ENCODE assay signal across 1 cellular context in the genomic region with DNA sequence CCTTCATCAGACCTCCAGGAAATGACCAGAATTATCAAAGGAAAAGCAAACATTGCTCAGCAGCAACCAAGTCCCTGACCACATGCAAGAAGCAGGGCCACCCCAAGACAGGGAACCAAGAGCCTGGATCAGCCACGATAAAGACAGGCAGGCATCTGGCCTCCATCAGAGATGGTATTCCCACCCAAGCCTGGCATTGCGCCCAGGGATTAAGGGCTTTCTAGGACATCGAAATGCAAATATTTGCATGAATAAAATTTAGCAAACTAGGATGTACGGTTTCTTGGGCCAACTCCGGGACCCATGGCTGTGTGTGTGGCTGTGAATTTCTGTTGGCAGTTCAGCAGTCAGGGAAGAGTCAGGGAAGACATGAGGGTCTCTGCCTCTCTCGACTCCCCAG.
A peak's percentile ranks its signal among the peaks of the same experiment; 100 is the strongest.
TF ChIP-seq lines count a peak whose summit lies in the region.

No MANE protein-coding gene starts in this region.

TF ChIP-seq in HepG2, 621 proteins besides CTCF, POLR2A, EP300 and RAD21:
- no peak for TF ChIP-seq IRX3 (CRISPR knock-in tag; IDR thresholded peaks at IDR 0.05; ENCODE audit: borderline replicate concordance, low read depth)
- TF ChIP-seq, protein P1, sequence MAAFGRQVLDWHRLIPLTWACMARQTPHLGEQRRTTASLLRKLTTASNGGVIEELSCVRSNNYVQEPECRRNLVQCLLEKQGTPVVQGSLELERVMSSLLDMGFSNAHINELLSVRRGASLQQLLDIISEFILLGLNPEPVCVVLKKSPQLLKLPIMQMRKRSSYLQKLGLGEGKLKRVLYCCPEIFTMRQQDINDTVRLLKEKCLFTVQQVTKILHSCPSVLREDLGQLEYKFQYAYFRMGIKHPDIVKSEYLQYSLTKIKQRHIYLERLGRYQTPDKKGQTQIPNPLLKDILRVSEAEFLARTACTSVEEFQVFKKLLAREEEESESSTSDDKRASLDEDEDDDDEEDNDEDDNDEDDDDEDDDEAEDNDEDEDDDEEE (CRISPR knock-in tag; IDR thresholded peaks at IDR 0.05), result no peak
- TF ChIP-seq ZNF737 (CRISPR knock-in tag; IDR thresholded peaks at IDR 0.05; ENCODE audit: borderline replicate concordance), result 0 out of 2 replicates have a peak, but pooled peaks have one; percentile 20
- TF ChIP-seq ZNF232 (CRISPR knock-in tag; IDR thresholded peaks at IDR 0.05; ENCODE audit: borderline replicate concordance), result no peak
- 0 out of 2 replicates have a peak, but pooled peaks have one; percentile 8 for TF ChIP-seq BCL6 (CRISPR knock-in tag; IDR thresholded peaks at IDR 0.05)
- TF ChIP-seq YEATS2 (CRISPR knock-in tag; IDR thresholded peaks at IDR 0.05; ENCODE audit: borderline replicate concordance), result no peak
- TF ChIP-seq CBX1 (IDR thresholded peaks at IDR 0.05; ENCODE audit: low read depth), result no peak
- no peak for TF ChIP-seq SP1 (IDR thresholded peaks at IDR 0.05)
- no peak for TF ChIP-seq SP1 (CRISPR knock-in tag; IDR thresholded peaks at IDR 0.05)
- no peak for TF ChIP-seq SOX13 (IDR thresholded peaks at IDR 0.05)
- no peak for TF ChIP-seq SOX13 (CRISPR knock-in tag; conservative IDR thresholded peaks at IDR 0.05 in 1 of 2, IDR thresholded peaks at IDR 0.05 in 1 of 2)
- TF ChIP-seq, protein P2, sequence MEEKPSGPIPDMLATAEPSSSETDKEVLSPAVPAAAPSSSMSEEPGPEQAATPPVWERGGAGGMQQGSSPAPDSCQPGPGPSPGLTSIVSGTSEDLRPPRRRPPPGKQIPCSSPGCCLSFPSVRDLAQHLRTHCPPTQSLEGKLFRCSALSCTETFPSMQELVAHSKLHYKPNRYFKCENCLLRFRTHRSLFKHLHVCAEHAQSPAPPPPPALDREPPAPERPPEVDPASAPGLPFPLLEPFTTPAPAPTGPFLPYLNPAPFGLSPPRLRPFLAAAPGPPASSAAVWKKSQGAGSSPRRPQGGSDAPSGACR (CRISPR knock-in tag; IDR thresholded peaks at IDR 0.05), result no peak
- TF ChIP-seq ARNT2 (CRISPR knock-in tag; IDR thresholded peaks at IDR 0.05; ENCODE audit: low read depth), result no peak
